8 cellular contexts compared by ENCODE assay signal in the genomic region with DNA sequence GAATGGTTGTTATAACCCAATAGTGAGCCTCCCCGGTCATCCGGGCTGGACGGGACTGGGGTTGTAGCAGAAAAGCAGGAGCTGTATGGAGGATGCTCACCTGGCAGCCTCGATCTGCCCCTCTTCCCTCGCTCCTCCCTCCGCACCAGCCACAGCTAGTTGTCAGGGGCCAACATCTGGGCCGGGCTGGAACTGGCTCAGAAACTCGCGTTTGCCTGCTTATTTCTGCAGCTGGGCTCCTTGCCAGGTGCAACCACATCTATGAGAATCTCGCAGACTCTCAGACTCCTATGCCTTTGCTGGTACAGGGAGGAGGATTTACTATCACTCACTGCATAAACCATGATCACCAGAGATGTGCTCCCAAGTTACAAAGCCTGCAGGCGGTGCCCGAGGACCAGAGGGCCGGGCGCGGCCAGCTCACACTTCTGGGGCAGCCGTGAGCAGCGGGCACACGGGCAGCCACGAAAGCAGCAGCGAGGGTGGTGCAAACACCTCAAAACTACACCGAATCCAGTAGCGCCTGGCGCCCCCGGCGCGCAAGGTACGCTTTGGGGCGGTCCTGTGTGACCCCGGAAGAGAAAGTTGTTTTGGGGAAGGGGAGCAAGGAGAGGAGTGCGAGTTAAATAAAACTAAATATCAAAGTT. TPM values are rescaled to one million over a fixed set of nuclear protein-coding genes. Genes with fewer than 3 reads are reported as not detected.
DNase-seq lines count a peak whose midpoint lies in the region; ATAC-seq and TF ChIP-seq lines count a peak whose summit lies in the region.

No MANE protein-coding gene starts in this region.

- DNase-seq in GM12865 (ENCODE audit: low read depth) (peak; percentile 71), HCT116 (ENCODE audit: low read depth, low spot score) (peak; percentile 56), MG63 (peak; percentile 55), T-helper 1 cell (peak in 4 of 5 donors; percentile 35 to 58 (median 48)), gastrocnemius medialis (no peak), KG1 (lab: John Stamatoyannopoulos, UW) (no peak)

- no peaks in the 10 kb centered on the region for H3K27me3 ChIP-seq in HCT116 (ENCODE audit: insufficient read depth, low read length)
- H3K27me3 ChIP-seq in MG63: no peaks in the 10 kb centered on the region; the same call in 1 of the 2 replicates
- H3K27me3 ChIP-seq in iPS-18a (ENCODE audit: control insufficient read depth, insufficient read depth, low read length): peaks cover 31% of the 10 kb centered on the region
- peaks cover 28 to 38% (median 36%) of the 10 kb centered on the region in 3 donors for H3K27me3 ChIP-seq in gastrocnemius medialis

- H3K4me3 Mint-ChIP-seq in brain: peak overlapping the region; percentile 93 to 100 (median 99)

- intact Hi-C loops in HCT116 (cut with micrococcal nuclease): loop anchor here (1.0 to 5.0 kb wide), 3 partner anchors 47 to 162 kb away; no protein-coding TSS in a partner anchor
- intact Hi-C loops in gastrocnemius medialis (cut with DNase I; ENCODE audit: low total_unique reads): loop anchor here (1.0 to 10.0 kb wide), 2 partner anchors 161 to 246 kb away; no protein-coding TSS in a partner anchor

- ATAC-seq in HCT116 (peak; percentile 63), gastrocnemius medialis (peak; percentile 38 to 56)

- H3K79me2 ChIP-seq in HCT116 (ENCODE audit: insufficient read depth, low read length): peaks cover 41% of the 10 kb centered on the region

- H3K36me3 ChIP-seq in HCT116 (ENCODE audit: control insufficient read depth in 1 of 2, insufficient read depth in 2 of 2, low read length in 2 of 2) (no peaks in the 10 kb centered on the region), MG63 (no peaks in the 10 kb centered on the region), iPS-18a (ENCODE audit: control insufficient read depth, low read depth, low read length) (no peaks in the 10 kb centered on the region), gastrocnemius medialis (no peaks in the 10 kb centered on the region)

- H3K27me3 Mint-ChIP-seq in brain: peaks cover 24% of the 10 kb centered on the region

- no peaks in the 10 kb centered on the region for H4K20me1 ChIP-seq in HCT116 (ENCODE audit: insufficient read depth)

- 0 out of 4 replicates have a peak, but pooled peaks cover 0 to 5% of the 10 kb centered on the region in 2 experiments for H3K9me3 ChIP-seq in HCT116 (ENCODE audit: control insufficient read depth in 1 of 2, insufficient read depth in 1 of 2, low read depth in 1 of 2, low read length in 2 of 2)
- peaks cover 2% of the 10 kb centered on the region; the same call in 1 of the 2 replicates for H3K9me3 ChIP-seq in MG63
- H3K9me3 ChIP-seq in iPS-18a (ENCODE audit: control insufficient read depth, low read depth, low read length): no peaks in the 10 kb centered on the region
- peaks cover 0 to 2% (median 0%) of the 10 kb centered on the region in 3 donors for H3K9me3 ChIP-seq in gastrocnemius medialis

- in situ Hi-C loops in gastrocnemius medialis (cut with MboI; ENCODE audit: low sequenced_read_pairs in 4 of 4): no loop called here

- TF ChIP-seq RAD21 in HCT116 (IDR thresholded peaks at IDR 0.05; ENCODE audit: low read depth): peak; percentile 68

- H3K27ac Mint-ChIP-seq in brain: peak overlapping the region; percentile 96 to 98 (median 98)

- peaks cover 46% of the 10 kb centered on the region for H3K4me1 Mint-ChIP-seq in brain

- CTCF ChIA-PET in HCT116 (lab: Charles Lee): interaction anchor here (0.6 to 2.4 kb wide), 7 partner anchors 59 to 301 kb away, joined by 3 to 14 read pairs (median 5); no protein-coding TSS in a partner anchor

- POLR2A ChIA-PET in HCT116 (lab: Charles Lee): interaction anchor here (0.7 to 3.9 kb wide), 7 partner anchors 14 to 508 kb away, joined by 3 to 20 read pairs (median 4); no protein-coding TSS in a partner anchor

- TF ChIP-seq POLR2A in HCT116 (IDR thresholded peaks at IDR 0.05; ENCODE audit: borderline replicate concordance, extremely low read depth, insufficient read depth, insufficient read length): peak; percentile 37
- TF ChIP-seq POLR2A in gastrocnemius medialis (IDR thresholded peaks at IDR 0.05): no peak

- H3K27ac ChIP-seq in HCT116 (ENCODE audit: low read depth, low read length) (peak overlapping the region; percentile 92), iPS-18a (ENCODE audit: low read length) (no peak overlapping the region), gastrocnemius medialis (peak overlapping the region in 3 of 4 donors; percentile 24 to 62 (median 46))

- no peaks in the 10 kb centered on the region for H3K9me2 ChIP-seq in HCT116 (ENCODE audit: insufficient read depth)

- peak overlapping the region; percentile 63 for H2AFZ ChIP-seq in HCT116 (ENCODE audit: low read depth, low read length, poor library complexity, severe bottlenecking)

- RAD21 ChIA-PET in HCT116 (lab: Charles Lee; ENCODE audit: low non-redundant PET in 1 of 2, low total read pairs in 2 of 2, uncharacterized antibody in 2 of 2, unreplicated experiment in 2 of 2): interaction anchor here (0.9 to 1.4 kb wide), 5 partner anchors 17 to 66 kb away, joined by 3 to 4 read pairs (median 3); no protein-coding TSS in a partner anchor

- H3K9ac ChIP-seq in HCT116 (ENCODE audit: low read length) (peak overlapping the region; percentile 76), iPS-18a (ENCODE audit: low read length) (peak overlapping the region; percentile 65)

- TF ChIP-seq CTCF in GM12865 (IDR thresholded peaks at IDR 0.05; ENCODE audit: insufficient read depth, low read depth, low read length, missing control alignments): no peak
- peak in 2 of 3 experiments; percentile 23 to 41; a peak in 4 of 6 replicates for TF ChIP-seq CTCF in HCT116 (IDR thresholded peaks at IDR 0.05 in 2 of 3, conservative IDR thresholded peaks at IDR 0.05 in 1 of 3; ENCODE audit: borderline replicate concordance in 1 of 3, insufficient read depth in 1 of 3, low read depth in 2 of 3, low read length in 2 of 3)
- TF ChIP-seq CTCF in brain (conservative IDR thresholded peaks at IDR 0.05): peak; percentile 52 to 64
- peak in 1 of 5 experiments; percentile 25 for TF ChIP-seq CTCF in gastrocnemius medialis (IDR thresholded peaks at IDR 0.05 in 4 of 5, conservative IDR thresholded peaks at IDR 0.05 in 1 of 5)

- H3K4me3 ChIP-seq in GM12865 (ENCODE audit: low read depth, low read length): peak overlapping the region; percentile 71
- peak overlapping the region; percentile 65 to 75 for H3K4me3 ChIP-seq in HCT116 (replicated peaks in 1 of 2; ENCODE audit: low read depth in 1 of 2, low read length in 2 of 2)
- H3K4me3 ChIP-seq in MG63: peak overlapping the region; percentile 63
- H3K4me3 ChIP-seq in iPS-18a (ENCODE audit: low read length): peak overlapping the region; percentile 77
- peak overlapping the region; percentile 62 to 77 (median 73) for H3K4me3 ChIP-seq in gastrocnemius medialis

- no TSS peak for BruUV-seq in HCT116 (replicated peaks; lab: Mats Ljungman, UMichigan)

- H3K36me3 Mint-ChIP-seq in brain: peaks cover 15% of the 10 kb centered on the region

- H3K4me1 ChIP-seq in HCT116 (ENCODE audit: control insufficient read depth in 1 of 2, insufficient read depth in 2 of 2, low read length in 2 of 2) (peaks cover 16 to 34% of the 10 kb centered on the region in 2 experiments), iPS-18a (ENCODE audit: control insufficient read depth, low read depth, low read length) (peaks cover 10% of the 10 kb centered on the region), gastrocnemius medialis (peaks cover 20 to 21% of the 10 kb centered on the region in 2 donors)

- peaks cover 5 to 12% (median 5%) of the 10 kb centered on the region in 5 experiments for H3K9me3 Mint-ChIP-seq in brain

- H3K4me2 ChIP-seq in HCT116 (ENCODE audit: low read length): peak overlapping the region; percentile 95

TF ChIP-seq in HCT116, 20 proteins besides CTCF, POLR2A, EP300 and RAD21:
- TF ChIP-seq, protein P1, sequence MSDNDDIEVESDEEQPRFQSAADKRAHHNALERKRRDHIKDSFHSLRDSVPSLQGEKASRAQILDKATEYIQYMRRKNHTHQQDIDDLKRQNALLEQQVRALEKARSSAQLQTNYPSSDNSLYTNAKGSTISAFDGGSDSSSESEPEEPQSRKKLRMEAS (IDR thresholded peaks at IDR 0.05): peak; percentile 58
- TF ChIP-seq ELF1 (IDR thresholded peaks at IDR 0.05; ENCODE audit: borderline replicate concordance, low read depth): peak; percentile 45
- TF ChIP-seq ZNF274 (IDR thresholded peaks at IDR 0.05; ENCODE audit: low read depth, low read length): no peak
- TF ChIP-seq TCF7L2 (IDR thresholded peaks at IDR 0.05; ENCODE audit: borderline replicate concordance, extremely low read depth, insufficient read depth, insufficient read length): no peak

RNA-seq across cellular contexts. Expression of a gene that starts 0.6 kb away (rescaled TPM):
- total RNA-seq in HCT116 (2021; ENCODE audit: unreplicated experiment) (19.8 TPM), gastrocnemius medialis (1 to 10 TPM in 2 of 4 donors, under 1 TPM in 2; 0.67 to 8.5 (median 2.4) TPM)
- 10.9 and 11.9 TPM in 2 replicates for polyA plus RNA-seq in HCT116 (2012)
- 0.62 and 0.72 TPM in 2 replicates for total RNA-seq in MG63 (2014; rRNA removed; shearing (Covaris generic); ENCODE audit: low replicate concordance)
- polyA plus RNA-seq in brain (ENCODE audit: insufficient read depth, low read depth, low replicate concordance): 7.6 TPM

Comparison
In these comparisons a context has a peak if more than half of its experiments do, and no peak if none do; other contexts are left out.
1. DNase-seq: peak in GM12865 (single experiment), HCT116 (single experiment), MG63 (single experiment) and T-helper 1 cell (4 of 5); none in gastrocnemius medialis (0 of 2) and KG1 (single experiment).
2. Peak in every context shown above with its lines, with median percentiles within 50 percentile points of each other: H3K4me3 ChIP-seq.